15 cellular contexts compared by ENCODE assay signal in genomic region chr6:161217631-161218030, GRCh38. TPM values are rescaled to one million over a fixed set of nuclear protein-coding genes. Genes with fewer than 3 reads are reported as not detected.
DNase-seq lines count a peak whose midpoint lies in the region; ATAC-seq and TF ChIP-seq lines count a peak whose summit lies in the region.
"Had no signal": no experiment of that assay in that cellular context is flagged by ENCODE, and none has a peak within 500 bp of the region (broad histone marks: within the 10 kb centered on the region; RNA-seq: fewer than 3 reads in every experiment).

No MANE protein-coding gene starts in this region.

- H3K9me3 ChIP-seq in right lobe of liver (no peaks in the 10 kb centered on the region), smooth muscle cell (replicated peaks; ENCODE audit: low read depth) (no peaks in the 10 kb centered on the region), H9 (ENCODE audit: control insufficient read depth, low read depth, low read length) (no peaks in the 10 kb centered on the region)
- H3K9me3 ChIP-seq: A549, BE2C had no signal

- H3K27me3 ChIP-seq in dorsolateral prefrontal cortex (no peaks in the 10 kb centered on the region), right lobe of liver (no peaks in the 10 kb centered on the region), smooth muscle cell (ENCODE audit: low read depth) (no peaks in the 10 kb centered on the region), H9 (ENCODE audit: insufficient read depth, low read length) (no peaks in the 10 kb centered on the region)
- H3K27me3 ChIP-seq: BE2C had no signal

- no peak for TF ChIP-seq CTCF in dorsolateral prefrontal cortex (IDR thresholded peaks at IDR 0.05 in 54 of 56, conservative IDR thresholded peaks at IDR 0.05 in 2 of 56; ENCODE audit: low read depth in 1 of 56, partially characterized antibody in 56 of 56)
- no peak for TF ChIP-seq CTCF in right lobe of liver (IDR thresholded peaks at IDR 0.05)
- TF ChIP-seq CTCF in smooth muscle cell (IDR thresholded peaks at IDR 0.05; ENCODE audit: borderline replicate concordance, insufficient read depth, poor library complexity, severe bottlenecking), result no peak
- TF ChIP-seq CTCF in H9 (conservative IDR thresholded peaks at IDR 0.05), result no peak

- intact Hi-C loops in dorsolateral prefrontal cortex (cut with DNase I) (no loop called here), right lobe of liver (cut with DNase I) (no loop called here)

- DNase-seq in dorsolateral prefrontal cortex (no peak), right lobe of liver (peak in 2 of 3 donors; percentile 56 to 74), smooth muscle cell (lab: John Stamatoyannopoulos, UW; ENCODE audit: unreplicated experiment) (no peak), NCI-H2227 (lab: John Stamatoyannopoulos, UW; ENCODE audit: unreplicated experiment) (no peak), H9 (no peak)
- no peak for DNase-seq in stimulated activated naive CD4-positive, alpha-beta T cell treated with Interleukin-2 at 50 U/mL for 16 hours (lab: John Stamatoyannopoulos, UW)
- DNase-seq: BE2C; CD4-positive, alpha-beta memory T cell; COR-L47; DND-41; GDM1; HFFc6 had no signal

- H3K9me3 Mint-ChIP-seq in H9, result peaks cover 33 to 49% of the 10 kb centered on the region in 2 experiments
- H3K9me3 Mint-ChIP-seq: HFFc6 had no signal

- H3K27me3 Mint-ChIP-seq in H9 (ENCODE audit: low read depth), result no peaks in the 10 kb centered on the region
- H3K27me3 Mint-ChIP-seq: CD4-positive, alpha-beta memory T cell had no signal

- no peak overlapping the region for H2BK15ac ChIP-seq in H9 (ENCODE audit: low read depth, low read length)

- H2AFZ ChIP-seq in smooth muscle cell (ENCODE audit: low read depth) (no peak overlapping the region), H9 (ENCODE audit: low read length) (no peak overlapping the region)

- no peak overlapping the region for H3K18ac ChIP-seq in H9 (ENCODE audit: insufficient read length, low read depth, low read length)

- H3K27ac Mint-ChIP-seq in H9, result no peak overlapping the region
- H3K27ac Mint-ChIP-seq: HFFc6 had no signal

- no peaks in the 10 kb centered on the region for H4K20me1 ChIP-seq in smooth muscle cell (ENCODE audit: low read depth)
- H4K20me1 ChIP-seq in H9 (ENCODE audit: control insufficient read depth, insufficient read depth, insufficient read length), result no peaks in the 10 kb centered on the region

- H3K79me1 ChIP-seq in H9 (ENCODE audit: insufficient read depth, low read depth, low read length, poor library complexity, severe bottlenecking), result no peaks in the 10 kb centered on the region

- H3K4me2 ChIP-seq in smooth muscle cell, result no peak overlapping the region
- no peak overlapping the region for H3K4me2 ChIP-seq in H9 (ENCODE audit: insufficient read depth, insufficient read length, low read length)
- H3K4me2 ChIP-seq: A549 had no signal

- no peaks in the 10 kb centered on the region for H3K23me2 ChIP-seq in H9 (ENCODE audit: insufficient read length, low read depth, low read length, poor library complexity, severe bottlenecking)

- no peak overlapping the region for H4K8ac ChIP-seq in H9 (replicated peaks; ENCODE audit: insufficient read length, low read depth, low read length)

- no peak overlapping the region for H3K56ac ChIP-seq in H9 (ENCODE audit: insufficient read length, low read depth, low read length)

- H4K5ac ChIP-seq in H9 (ENCODE audit: insufficient read length, low read depth, low read length), result no peak overlapping the region

- H3K9ac ChIP-seq in smooth muscle cell (ENCODE audit: low read depth), result no peak overlapping the region
- H3K9ac ChIP-seq in H9 (ENCODE audit: extremely low read depth, insufficient read length, low read length), result no peak overlapping the region

- no peak overlapping the region for H3K23ac ChIP-seq in H9 (ENCODE audit: insufficient read length, low read depth, low read length)

- peaks cover 66 to 81% (median 78%) of the 10 kb centered on the region in 3 experiments for H3K36me3 Mint-ChIP-seq in H9 (ENCODE audit: insufficient read depth in 1 of 3, low read depth in 3 of 3)

- no peak overlapping the region for H2BK20ac ChIP-seq in H9 (ENCODE audit: low read depth, low read length, poor library complexity, severe bottlenecking)

- no peak overlapping the region for H3K14ac ChIP-seq in H9 (ENCODE audit: insufficient read depth, low read length)

- peaks cover 66% of the 10 kb centered on the region for H3K79me2 ChIP-seq in smooth muscle cell (ENCODE audit: low read depth)
- H3K79me2 ChIP-seq in H9 (ENCODE audit: insufficient read depth, low read length), result no peaks in the 10 kb centered on the region

- H3K27ac ChIP-seq in dorsolateral prefrontal cortex, result peak overlapping the region in 42 of 59 donors; percentile 0 to 73 (median 45)
- no peak overlapping the region for H3K27ac ChIP-seq in right lobe of liver
- peak overlapping the region; percentile 99 for H3K27ac ChIP-seq in smooth muscle cell (ENCODE audit: low read depth)
- H3K27ac ChIP-seq in H9 (ENCODE audit: insufficient read length, low read depth, low read length), result no peak overlapping the region
- H3K27ac ChIP-seq: A549, C4-2B had no signal

- peaks cover 16% of the 10 kb centered on the region for H3F3A ChIP-seq in smooth muscle cell (ENCODE audit: low read depth)

- 55% methylated on average over 4 of the region's 5 CpGs for WGBS in right lobe of liver (ENCODE audit: insufficient coverage, low coverage, low lambda C conversion rate, missing lambda C conversion rate)
- WGBS in smooth muscle cell (ENCODE audit: low lambda C conversion rate), result 97% methylated on average over 5 of the region's 5 CpGs
- whole genome bisulfite sequencing in H9 (ENCODE audit: extremely low coverage, insufficient read length, low lambda C conversion rate), result no CpG with 5 or more reads among the region's 5 CpGs

- H3K4me3 Mint-ChIP-seq in H9, result no peak overlapping the region
- H3K4me3 Mint-ChIP-seq: CD4-positive, alpha-beta memory T cell; HFFc6 had no signal

- H3K4me3 ChIP-seq in dorsolateral prefrontal cortex (peak overlapping the region in 2 of 59 donors; percentile 11 to 16), right lobe of liver (no peak overlapping the region), smooth muscle cell (no peak overlapping the region)
- H3K4me3 ChIP-seq: A549 had no signal

- peak; percentile 44 to 92 (median 77) for ATAC-seq in right lobe of liver
- ATAC-seq in GM21360 (IDR thresholded peaks at IDR 0.05; ENCODE audit: unreplicated experiment), result no peak
- ATAC-seq: A549 had no signal

- H2BK120ac ChIP-seq in H9 (ENCODE audit: low read depth, low read length, poor library complexity, severe bottlenecking), result no peak overlapping the region

- no peak overlapping the region for H4K91ac ChIP-seq in H9 (ENCODE audit: insufficient read length, low read depth, low read length)

- H3K4me1 ChIP-seq in right lobe of liver (no peaks in the 10 kb centered on the region), smooth muscle cell (ENCODE audit: low read depth) (no peaks in the 10 kb centered on the region), H9 (ENCODE audit: insufficient read depth, low read length) (no peaks in the 10 kb centered on the region)
- H3K4me1 ChIP-seq: A549, BE2C had no signal

- H2BK12ac ChIP-seq in H9 (ENCODE audit: insufficient read length, low read depth, low read length), result no peak overlapping the region

- no peak overlapping the region for H2BK5ac ChIP-seq in H9 (ENCODE audit: insufficient read length, low read length)

- H3K36me3 ChIP-seq in right lobe of liver (no peaks in the 10 kb centered on the region), smooth muscle cell (ENCODE audit: low read depth) (no peaks in the 10 kb centered on the region)
- H3K36me3 ChIP-seq: BE2C had no signal

- H3K4me1 Mint-ChIP-seq in H9, result no peaks in the 10 kb centered on the region

- H3T11ph ChIP-seq in H9 (ENCODE audit: low read length), result no peak overlapping the region

- no peak overlapping the region for H2AK5ac ChIP-seq in H9 (ENCODE audit: insufficient read length, low read length)

- H3K4ac ChIP-seq in H9 (ENCODE audit: low read depth, low read length), result no peak overlapping the region

- no peak for TF ChIP-seq POLR2A in right lobe of liver (IDR thresholded peaks at IDR 0.05)

RNA-seq across cellular contexts. Expression of gene AGPAT4, which starts 56.2 kb away (rescaled TPM):
- total RNA-seq in dorsolateral prefrontal cortex (100 to 1,000 TPM in 5 of 120 experiments, 10 to 100 TPM in 115; 34.6 to 138 (median 62.5) TPM), right lobe of liver (1 to 10 TPM in 1 of 6 experiments, under 1 TPM in 5; 0.42 to 1.7 (median 0.78) TPM), smooth muscle cell (49.3 and 51.8 TPM in 2 replicates), H9 (2021) (19.5 and 22.0 TPM in 2 replicates)
- polyA plus RNA-seq in smooth muscle cell, result 41.5 and 51.4 TPM in 2 replicates

Comparison
In these comparisons a context has a peak if more than half of its experiments do, and no peak if none do; other contexts are left out.
1. DNase-seq: peak in right lobe of liver (2 of 3); none in dorsolateral prefrontal cortex (0 of 10), smooth muscle cell (single experiment), NCI-H2227 (single experiment), H9 (single experiment) and stimulated activated naive CD4-positive, alpha-beta T cell treated with Interleukin-2 at 50 U/mL for 16 hours (single experiment).
2. H3K27ac ChIP-seq: peak in dorsolateral prefrontal cortex (42 of 59) and smooth muscle cell (single experiment); none in right lobe of liver (0 of 3) and H9 (single experiment).